21 cellular contexts compared by ENCODE assay signal in the genomic region with DNA sequence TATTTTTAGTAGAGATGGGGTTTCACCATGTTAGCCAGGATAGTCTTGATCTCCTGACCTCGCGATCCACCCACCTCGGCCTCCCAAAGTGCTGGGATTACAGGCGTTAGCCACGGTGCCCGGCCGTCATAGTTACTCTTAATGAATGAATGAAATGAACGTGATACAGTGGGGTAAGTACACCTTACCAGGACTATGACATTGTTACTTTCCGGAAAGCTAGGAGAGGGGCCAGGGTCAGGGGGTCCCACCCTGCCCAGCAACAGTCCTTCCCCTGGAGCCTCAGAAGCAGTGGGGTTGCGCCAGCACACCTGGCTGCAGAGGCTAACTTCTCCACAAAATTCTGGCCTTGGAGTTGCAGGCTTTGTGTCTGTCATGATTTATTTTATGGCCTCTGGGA. TPM values are rescaled to one million over a fixed set of nuclear protein-coding genes. Genes with fewer than 3 reads are reported as not detected.
DNase-seq lines count a peak whose midpoint lies in the region; ATAC-seq, FAIRE-seq and TF ChIP-seq lines count a peak whose summit lies in the region.
"Had no signal": no experiment of that assay in that cellular context is flagged by ENCODE, and none has a peak within 500 bp of the region (broad histone marks: within the 10 kb centered on the region; RNA-seq: fewer than 3 reads in every experiment).

No MANE protein-coding gene starts in this region.

- no peaks in the 10 kb centered on the region for H3K9me3 ChIP-seq in right atrium auricular region
- H3K9me3 ChIP-seq in heart right ventricle = no peaks in the 10 kb centered on the region
- H3K9me3 ChIP-seq: BLaER1, HAP-1 had no signal

- peak overlapping the region; percentile 69 for H3K27ac Mint-ChIP-seq in nephron progenitor cell
- peak overlapping the region; percentile 9 for H3K27ac Mint-ChIP-seq in stimulated activated effector memory CD8-positive, alpha-beta T cell treated with anti-CD3 and anti-CD28 coated beads, Interleukin-12 subunit alpha, Interleukin-12 subunit beta, amount 100 ng/mL, for 72 hours
- H3K27ac Mint-ChIP-seq: CD14-positive monocyte; CD4-positive, alpha-beta memory T cell had no signal

- peaks cover 44% of the 10 kb centered on the region for H3K4me1 Mint-ChIP-seq in nephron progenitor cell
- H3K4me1 Mint-ChIP-seq in stimulated activated effector memory CD8-positive, alpha-beta T cell treated with anti-CD3 and anti-CD28 coated beads, Interleukin-12 subunit alpha, Interleukin-12 subunit beta, amount 100 ng/mL, for 72 hours = no peaks in the 10 kb centered on the region
- H3K4me1 Mint-ChIP-seq: CD14-positive monocyte; CD4-positive, alpha-beta memory T cell had no signal

- no peak overlapping the region for H3K4me3 ChIP-seq in right atrium auricular region
- H3K4me3 ChIP-seq in heart right ventricle = no peak overlapping the region
- H3K4me3 ChIP-seq: BLaER1, GM23248, HAP-1 had no signal

- DNase-seq in right atrium auricular region (ENCODE audit: low spot score) (peak; percentile 49), heart right ventricle (no peak), nephron progenitor cell (no peak), D721Med (ENCODE audit: insufficient read length, low spot score) (no peak)
- DNase-seq in stimulated activated effector memory CD8-positive, alpha-beta T cell treated with anti-CD3 and anti-CD28 coated beads, Interleukin-12 subunit alpha, Interleukin-12 subunit beta, amount 100 ng/mL, for 72 hours (ENCODE audit: low spot score in 2 of 2) = no peak
- DNase-seq: 8988T; CD4-positive, alpha-beta memory T cell; DMS79 treated with DMSO at 0.1 percent for 48 hours; GF-D8; GM23248 had no signal

- intact Hi-C loops in heart right ventricle (cut with DNase I) = no loop called here

- H3K27ac ChIP-seq in right atrium auricular region (peak overlapping the region in 1 of 2 donors; percentile 0), heart right ventricle (peak overlapping the region in 3 of 10 donors; percentile 6 to 64 (median 35))
- H3K27ac ChIP-seq: BLaER1, GM23248, HL-60 had no signal

- no peak for TF ChIP-seq CTCF in right atrium auricular region (IDR thresholded peaks at IDR 0.05)
- no peak for TF ChIP-seq CTCF in heart right ventricle (IDR thresholded peaks at IDR 0.05)
- TF ChIP-seq CTCF in nephron progenitor cell (IDR thresholded peaks at IDR 0.05) = no peak
- TF ChIP-seq CTCF in D721Med (IDR thresholded peaks at IDR 0.05; ENCODE audit: insufficient read depth, missing control alignments) = no peak

- H3K4me1 ChIP-seq in right atrium auricular region (peaks cover 0 to 70% of the 10 kb centered on the region in 2 donors), heart right ventricle (peaks cover 5 to 96% (median 54%) of the 10 kb centered on the region in 9 donors)
- H3K4me1 ChIP-seq: BLaER1, HAP-1 had no signal

- H3K27me3 ChIP-seq in right atrium auricular region (no peaks in the 10 kb centered on the region), heart right ventricle (no peaks in the 10 kb centered on the region)
- H3K27me3 ChIP-seq: BLaER1 had no signal

- peak overlapping the region; percentile 31 for H3K4me3 Mint-ChIP-seq in nephron progenitor cell
- no peak overlapping the region for H3K4me3 Mint-ChIP-seq in stimulated activated effector memory CD8-positive, alpha-beta T cell treated with anti-CD3 and anti-CD28 coated beads, Interleukin-12 subunit alpha, Interleukin-12 subunit beta, amount 100 ng/mL, for 72 hours
- H3K4me3 Mint-ChIP-seq: CD14-positive monocyte; CD4-positive, alpha-beta memory T cell had no signal

- 91 to 96% methylated on average over 10 of the region's 10 CpGs for WGBS in heart right ventricle, 2 donors

- H3K36me3 ChIP-seq in right atrium auricular region = no peaks in the 10 kb centered on the region
- peaks cover 0 to 10% (median 0%) of the 10 kb centered on the region in 9 donors for H3K36me3 ChIP-seq in heart right ventricle
- H3K36me3 ChIP-seq: BLaER1, HAP-1 had no signal

- H3K27me3 Mint-ChIP-seq in nephron progenitor cell (ENCODE audit: low read depth, poor library complexity) = peaks cover 8% of the 10 kb centered on the region

- no peak for FAIRE-seq in D721Med (lab: Jason Lieb, UNC)
- FAIRE-seq: GM19239 had no signal

- no peak for ATAC-seq in heart right ventricle
- ATAC-seq in stimulated activated effector memory CD8-positive, alpha-beta T cell treated with anti-CD3 and anti-CD28 coated beads, Interleukin-12 subunit alpha, Interleukin-12 subunit beta, amount 100 ng/mL, for 72 hours = no peak
- no peak for ATAC-seq in GM18511 (IDR thresholded peaks at IDR 0.05; ENCODE audit: unreplicated experiment)
- no peak for ATAC-seq in HG02885 (IDR thresholded peaks at IDR 0.05; ENCODE audit: poor library complexity, unreplicated experiment)

- H3K36me3 Mint-ChIP-seq in nephron progenitor cell (ENCODE audit: low read depth) = no peaks in the 10 kb centered on the region
- H3K36me3 Mint-ChIP-seq in stimulated activated effector memory CD8-positive, alpha-beta T cell treated with anti-CD3 and anti-CD28 coated beads, Interleukin-12 subunit alpha, Interleukin-12 subunit beta, amount 100 ng/mL, for 72 hours = no peaks in the 10 kb centered on the region
- H3K36me3 Mint-ChIP-seq: CD14-positive monocyte; CD4-positive, alpha-beta memory T cell had no signal

- H3K9me3 Mint-ChIP-seq in nephron progenitor cell = peaks cover 4% of the 10 kb centered on the region
- H3K9me3 Mint-ChIP-seq in stimulated activated effector memory CD8-positive, alpha-beta T cell treated with anti-CD3 and anti-CD28 coated beads, Interleukin-12 subunit alpha, Interleukin-12 subunit beta, amount 100 ng/mL, for 72 hours = no peaks in the 10 kb centered on the region

RNA-seq across cellular contexts. Expression of a gene that starts 21.4 kb away (rescaled TPM):
- total RNA-seq in right atrium auricular region (10 to 100 TPM; 17.6 to 22.7 TPM), heart right ventricle (10 to 100 TPM; 12.0 to 26.7 (median 18.1) TPM)
- 1 to 10 TPM; 5.0 to 6.1 TPM for polyA plus RNA-seq in heart right ventricle
- total RNA-seq: CD4-positive, alpha-beta memory T cell had no signal
- polyA plus RNA-seq: CD14-positive monocyte; CD4-positive, alpha-beta memory T cell had no signal

RNA-seq across cellular contexts. Expression of a gene that starts 39.9 kb away (rescaled TPM):
- not detected for total RNA-seq in right atrium auricular region
- not detected for total RNA-seq in heart right ventricle
- polyA plus RNA-seq in heart right ventricle = not detected
- total RNA-seq: A673; CD4-positive, alpha-beta memory T cell; GM23248; H4; HT1080 had no signal
- polyA plus RNA-seq: AG04450; CD14-positive monocyte; CD4-positive, alpha-beta memory T cell; GM23248 had no signal
